In the genomic region with DNA sequence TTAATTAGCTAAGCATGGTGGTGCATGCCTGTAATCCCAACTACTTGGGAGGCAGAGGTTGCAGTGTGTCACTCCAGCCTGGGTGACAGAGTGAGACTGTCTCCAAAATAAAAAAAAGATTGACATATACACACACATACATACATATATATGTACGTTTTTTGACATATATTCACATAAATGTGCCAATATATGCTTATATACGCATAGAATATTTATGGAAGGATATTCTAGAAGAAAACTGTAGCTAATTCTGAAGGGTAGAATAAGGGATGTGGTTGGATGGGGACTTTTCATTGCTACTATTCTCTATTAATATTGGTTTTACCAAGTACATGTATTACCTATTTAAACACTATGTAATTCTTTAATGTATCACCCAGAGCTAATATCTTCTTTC, we compare ENCODE assay signal across 1 cellular context.
TF ChIP-seq lines count a peak whose summit lies in the region.

No MANE protein-coding gene starts in this region.

TF ChIP-seq in K562, 482 proteins besides CTCF, POLR2A, EP300 and RAD21:
- TF ChIP-seq ZNF583 (CRISPR knock-in tag; IDR thresholded peaks at IDR 0.05) (peak; percentile 84; the same call in 1 of the 2 replicates), MIER1 (IDR thresholded peaks at IDR 0.05; ENCODE audit: low read depth) (no peak)
- TF ChIP-seq, protein P1, sequence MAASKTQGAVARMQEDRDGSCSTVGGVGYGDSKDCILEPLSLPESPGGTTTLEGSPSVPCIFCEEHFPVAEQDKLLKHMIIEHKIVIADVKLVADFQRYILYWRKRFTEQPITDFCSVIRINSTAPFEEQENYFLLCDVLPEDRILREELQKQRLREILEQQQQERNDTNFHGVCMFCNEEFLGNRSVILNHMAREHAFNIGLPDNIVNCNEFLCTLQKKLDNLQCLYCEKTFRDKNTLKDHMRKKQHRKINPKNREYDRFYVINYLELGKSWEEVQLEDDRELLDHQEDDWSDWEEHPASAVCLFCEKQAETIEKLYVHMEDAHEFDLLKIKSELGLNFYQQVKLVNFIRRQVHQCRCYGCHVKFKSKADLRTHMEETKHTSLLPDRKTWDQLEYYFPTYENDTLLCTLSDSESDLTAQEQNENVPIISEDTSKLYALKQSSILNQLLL (CRISPR knock-in tag; IDR thresholded peaks at IDR 0.05; ENCODE audit: borderline replicate concordance), result peak; percentile 82; the same call in 1 of the 2 replicates
